Comparison of ENCODE assay signal across 1 cellular context in the genomic region with DNA sequence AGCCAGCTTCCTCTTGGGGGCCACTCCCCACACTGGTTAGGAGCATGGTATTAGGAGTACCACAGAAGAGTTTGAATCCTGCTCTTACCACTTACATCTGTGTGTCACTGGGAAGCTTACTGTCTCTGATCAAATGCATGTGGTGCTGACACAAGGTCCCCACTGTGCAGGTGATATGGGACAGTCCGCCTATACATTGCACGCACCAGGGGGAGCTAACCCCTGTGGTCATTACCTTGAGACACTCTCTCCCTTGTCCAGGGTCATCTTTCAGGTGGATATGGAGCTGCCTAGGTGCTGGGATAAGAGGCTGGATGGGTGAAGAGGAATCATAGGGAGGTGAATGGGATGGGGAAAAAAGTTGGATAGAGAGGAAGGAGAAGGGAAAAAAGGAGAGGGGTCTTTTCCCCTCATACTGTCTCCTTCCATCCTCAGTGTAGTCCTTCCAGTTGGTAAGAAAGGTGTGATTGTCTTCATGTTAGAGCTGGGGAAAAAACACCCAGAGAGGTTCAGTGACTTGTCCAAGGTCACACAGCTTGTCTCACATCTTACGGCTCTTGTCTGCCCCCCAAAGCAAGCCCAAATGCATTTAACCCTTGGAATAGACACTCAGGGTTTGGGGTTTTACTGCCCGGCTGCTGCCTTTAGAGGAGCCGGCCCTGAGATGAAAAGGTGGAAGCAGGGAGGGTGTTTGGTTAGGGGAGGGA.
TF ChIP-seq lines count a peak whose summit lies in the region.

No MANE protein-coding gene starts in this region.

TF ChIP-seq in WTC11, 78 proteins besides CTCF, POLR2A, EP300 and RAD21 (continued from another document):
- TF ChIP-seq, protein P1, sequence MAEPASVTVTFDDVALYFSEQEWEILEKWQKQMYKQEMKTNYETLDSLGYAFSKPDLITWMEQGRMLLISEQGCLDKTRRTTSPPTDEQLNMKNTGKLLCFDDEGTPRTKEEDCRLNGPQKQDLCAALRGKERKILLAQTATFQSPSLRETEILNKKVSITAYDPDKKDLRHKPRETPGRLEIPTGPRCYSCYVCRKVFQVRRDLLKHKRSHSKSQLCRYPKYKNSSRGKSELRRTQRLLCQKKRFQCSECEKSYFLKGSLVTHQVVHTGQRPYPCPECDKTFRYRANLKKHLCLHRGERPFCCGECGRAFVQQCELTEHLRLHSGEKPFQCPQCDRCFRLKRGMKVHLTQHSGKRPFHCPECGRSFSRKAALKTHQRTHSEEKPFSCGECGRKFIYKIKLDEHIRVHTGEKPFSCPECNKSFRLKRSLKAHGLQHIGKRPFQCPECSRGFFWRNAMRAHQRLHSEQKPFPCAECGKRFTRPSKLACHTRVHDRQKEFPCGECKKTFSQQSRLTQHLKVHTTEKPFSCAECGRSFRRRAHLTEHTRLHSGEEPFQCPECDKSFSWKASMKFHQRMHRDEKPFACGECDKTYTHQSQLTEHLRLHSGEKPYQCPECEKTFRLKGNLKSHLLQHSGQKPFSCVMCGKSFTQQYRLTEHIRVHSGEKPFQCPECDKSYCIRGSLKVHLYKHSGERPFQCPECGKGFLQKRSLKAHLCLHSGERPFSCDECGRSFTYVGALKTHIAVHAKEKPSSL (CRISPR knock-in tag; conservative IDR thresholded peaks at IDR 0.05) = no peak
- TF ChIP-seq CREM (CRISPR knock-in tag; IDR thresholded peaks at IDR 0.05) (no peak), ZNF263 (CRISPR knock-in tag; IDR thresholded peaks at IDR 0.05; ENCODE audit: low read depth) (no peak)
- TF ChIP-seq, protein P2, sequence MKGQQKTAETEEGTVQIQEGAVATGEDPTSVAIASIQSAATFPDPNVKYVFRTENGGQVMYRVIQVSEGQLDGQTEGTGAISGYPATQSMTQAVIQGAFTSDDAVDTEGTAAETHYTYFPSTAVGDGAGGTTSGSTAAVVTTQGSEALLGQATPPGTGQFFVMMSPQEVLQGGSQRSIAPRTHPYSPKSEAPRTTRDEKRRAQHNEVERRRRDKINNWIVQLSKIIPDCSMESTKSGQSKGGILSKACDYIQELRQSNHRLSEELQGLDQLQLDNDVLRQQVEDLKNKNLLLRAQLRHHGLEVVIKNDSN (CRISPR knock-in tag; IDR thresholded peaks at IDR 0.05) = no peak
- TF ChIP-seq, protein P3, sequence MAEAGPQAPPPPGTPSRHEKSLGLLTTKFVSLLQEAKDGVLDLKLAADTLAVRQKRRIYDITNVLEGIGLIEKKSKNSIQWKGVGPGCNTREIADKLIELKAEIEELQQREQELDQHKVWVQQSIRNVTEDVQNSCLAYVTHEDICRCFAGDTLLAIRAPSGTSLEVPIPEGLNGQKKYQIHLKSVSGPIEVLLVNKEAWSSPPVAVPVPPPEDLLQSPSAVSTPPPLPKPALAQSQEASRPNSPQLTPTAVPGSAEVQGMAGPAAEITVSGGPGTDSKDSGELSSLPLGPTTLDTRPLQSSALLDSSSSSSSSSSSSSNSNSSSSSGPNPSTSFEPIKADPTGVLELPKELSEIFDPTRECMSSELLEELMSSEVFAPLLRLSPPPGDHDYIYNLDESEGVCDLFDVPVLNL (CRISPR knock-in tag; IDR thresholded peaks at IDR 0.05; ENCODE audit: borderline replicate concordance, low read depth) = no peak
- TF ChIP-seq, protein P4, sequence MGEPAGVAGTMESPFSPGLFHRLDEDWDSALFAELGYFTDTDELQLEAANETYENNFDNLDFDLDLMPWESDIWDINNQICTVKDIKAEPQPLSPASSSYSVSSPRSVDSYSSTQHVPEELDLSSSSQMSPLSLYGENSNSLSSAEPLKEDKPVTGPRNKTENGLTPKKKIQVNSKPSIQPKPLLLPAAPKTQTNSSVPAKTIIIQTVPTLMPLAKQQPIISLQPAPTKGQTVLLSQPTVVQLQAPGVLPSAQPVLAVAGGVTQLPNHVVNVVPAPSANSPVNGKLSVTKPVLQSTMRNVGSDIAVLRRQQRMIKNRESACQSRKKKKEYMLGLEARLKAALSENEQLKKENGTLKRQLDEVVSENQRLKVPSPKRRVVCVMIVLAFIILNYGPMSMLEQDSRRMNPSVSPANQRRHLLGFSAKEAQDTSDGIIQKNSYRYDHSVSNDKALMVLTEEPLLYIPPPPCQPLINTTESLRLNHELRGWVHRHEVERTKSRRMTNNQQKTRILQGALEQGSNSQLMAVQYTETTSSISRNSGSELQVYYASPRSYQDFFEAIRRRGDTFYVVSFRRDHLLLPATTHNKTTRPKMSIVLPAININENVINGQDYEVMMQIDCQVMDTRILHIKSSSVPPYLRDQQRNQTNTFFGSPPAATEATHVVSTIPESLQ (CRISPR knock-in tag; IDR thresholded peaks at IDR 0.05) = no peak
